Comparison of ENCODE assay signal across 23 cellular contexts in the genomic region with DNA sequence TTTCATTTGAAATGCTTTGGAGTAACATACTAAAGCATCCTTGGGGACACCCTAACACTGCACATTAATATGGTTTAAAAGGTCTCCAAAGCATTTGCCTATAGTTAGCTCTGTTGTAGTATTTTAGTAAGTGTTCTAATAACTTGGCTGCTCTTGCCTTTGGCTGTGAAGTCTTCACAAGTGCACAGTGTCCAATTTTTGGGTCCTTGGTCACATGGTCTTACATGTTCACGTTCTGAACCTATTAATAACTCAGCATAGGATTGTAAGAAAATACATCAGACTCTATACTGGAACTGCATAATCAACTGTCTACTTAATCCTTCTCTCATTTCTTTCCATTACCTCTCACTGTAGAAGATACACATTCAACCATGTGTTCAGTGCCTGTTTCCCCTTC. TPM values are rescaled to one million over a fixed set of nuclear protein-coding genes. Genes with fewer than 3 reads are reported as not detected.
A peak's percentile ranks its signal among the peaks of the same experiment; 100 is the strongest.
DNase-seq lines count a peak whose midpoint lies in the region; ATAC-seq and TF ChIP-seq lines count a peak whose summit lies in the region.
"Had no signal": no experiment of that assay in that cellular context is flagged by ENCODE, and none has a peak within 500 bp of the region (broad histone marks: within the 10 kb centered on the region; RNA-seq: fewer than 3 reads in every experiment).

No MANE protein-coding gene starts in this region.

- TF ChIP-seq CTCF in right atrium auricular region (IDR thresholded peaks at IDR 0.05) (no peak), gastrocnemius medialis (IDR thresholded peaks at IDR 0.05 in 4 of 5, conservative IDR thresholded peaks at IDR 0.05 in 1 of 5) (no peak)

- H3K36me3 ChIP-seq in right atrium auricular region (no peaks in the 10 kb centered on the region), gastrocnemius medialis (no peaks in the 10 kb centered on the region)
- H3K36me3 ChIP-seq: BLaER1 had no signal

- no peak overlapping the region for H3K4me3 Mint-ChIP-seq in stimulated activated effector memory CD8-positive, alpha-beta T cell treated with anti-CD3 and anti-CD28 coated beads, Interleukin-12 subunit alpha, Interleukin-12 subunit beta, amount 100 ng/mL, for 72 hours
- H3K4me3 Mint-ChIP-seq: B cell; CD4-positive, CD25-positive, alpha-beta regulatory T cell; CD8-positive, alpha-beta T cell; GM23338; H9 had no signal

- no peak for TF ChIP-seq POLR2A in gastrocnemius medialis (IDR thresholded peaks at IDR 0.05)

- H3K4me1 ChIP-seq in right atrium auricular region (peaks cover 0 to 9% of the 10 kb centered on the region in 2 donors), gastrocnemius medialis (peaks cover 0 to 11% of the 10 kb centered on the region in 2 donors)
- H3K4me1 ChIP-seq: BLaER1, Caco-2 had no signal

- H3K9me3 ChIP-seq in right atrium auricular region (no peaks in the 10 kb centered on the region), gastrocnemius medialis (no peaks in the 10 kb centered on the region)
- H3K9me3 ChIP-seq: BLaER1, Caco-2 had no signal

- intact Hi-C loops in Right ventricle myocardium inferior (cut with DNase I): no loop called here
- intact Hi-C loops in left ventricle myocardium superior (cut with micrococcal nuclease): no loop called here
- intact Hi-C loops in gastrocnemius medialis (cut with DNase I; ENCODE audit: low total_unique reads): no loop called here

- H3K4me1 Mint-ChIP-seq in stimulated activated effector memory CD8-positive, alpha-beta T cell treated with anti-CD3 and anti-CD28 coated beads, Interleukin-12 subunit alpha, Interleukin-12 subunit beta, amount 100 ng/mL, for 72 hours: no peaks in the 10 kb centered on the region
- H3K4me1 Mint-ChIP-seq: B cell; CD4-positive, CD25-positive, alpha-beta regulatory T cell had no signal

- no peaks in the 10 kb centered on the region for H3K36me3 Mint-ChIP-seq in stimulated activated effector memory CD8-positive, alpha-beta T cell treated with anti-CD3 and anti-CD28 coated beads, Interleukin-12 subunit alpha, Interleukin-12 subunit beta, amount 100 ng/mL, for 72 hours
- H3K36me3 Mint-ChIP-seq: CD4-positive, CD25-positive, alpha-beta regulatory T cell; CD8-positive, alpha-beta T cell had no signal

- peaks cover 6% of the 10 kb centered on the region for H3K9me3 Mint-ChIP-seq in stimulated activated effector memory CD8-positive, alpha-beta T cell treated with anti-CD3 and anti-CD28 coated beads, Interleukin-12 subunit alpha, Interleukin-12 subunit beta, amount 100 ng/mL, for 72 hours
- H3K9me3 Mint-ChIP-seq: CD8-positive, alpha-beta T cell; GM23338; H9 had no signal

- peak; percentile 85 for ATAC-seq in Right ventricle myocardium inferior
- peak; percentile 80 for ATAC-seq in left ventricle myocardium superior
- peak; percentile 65 to 98 for ATAC-seq in gastrocnemius medialis
- no peak for ATAC-seq in stimulated activated effector memory CD8-positive, alpha-beta T cell treated with anti-CD3 and anti-CD28 coated beads, Interleukin-12 subunit alpha, Interleukin-12 subunit beta, amount 100 ng/mL, for 72 hours
- ATAC-seq: CD8-positive, alpha-beta T cell; GM12878; GM23338; HCT116 had no signal

- H3K27ac ChIP-seq in right atrium auricular region: peak overlapping the region in 1 of 2 donors; percentile 44
- H3K27ac ChIP-seq in caudate nucleus (ENCODE audit: low read depth, low read length): peak overlapping the region; percentile 14
- H3K27ac ChIP-seq in gastrocnemius medialis: peak overlapping the region in 2 of 4 donors; percentile 5 to 60
- H3K27ac ChIP-seq: 22Rv1, BLaER1, C4-2B had no signal

- H3K4me3 ChIP-seq in right atrium auricular region (no peak overlapping the region), gastrocnemius medialis (no peak overlapping the region)
- H3K4me3 ChIP-seq: BLaER1, GM12878, GM23338 had no signal

- in situ Hi-C loops in gastrocnemius medialis (cut with MboI; ENCODE audit: low sequenced_read_pairs in 4 of 4): no loop called here

- no peak for DNase-seq in Right ventricle myocardium inferior (ENCODE audit: missing footprints)
- no peak for DNase-seq in right atrium auricular region (ENCODE audit: low spot score)
- no peak for DNase-seq in caudate nucleus (lab: John Stamatoyannopoulos, UW)
- no peak for DNase-seq in left ventricle myocardium superior
- DNase-seq in gastrocnemius medialis: peak in 1 of 2 donors; percentile 8
- no peak for DNase-seq in stimulated activated effector memory CD8-positive, alpha-beta T cell treated with anti-CD3 and anti-CD28 coated beads, Interleukin-12 subunit alpha, Interleukin-12 subunit beta, amount 100 ng/mL, for 72 hours (ENCODE audit: low spot score in 2 of 2)
- no peak for DNase-seq in activated naive CD4-positive, alpha-beta T cell treated with Interleukin-2 at 50 U/mL for 16 hours
- no peak for DNase-seq in DMS153 treated with DMSO at 0.1 percent for 48 hours (lab: John Stamatoyannopoulos, UW; ENCODE audit: unreplicated experiment)
- DNase-seq: Caco-2; CD4-positive, CD25-positive, alpha-beta regulatory T cell; CD8-positive, alpha-beta T cell; DMS153; DMS79; EL; GDM1; H9 had no signal

- H3K27me3 ChIP-seq in right atrium auricular region: no peaks in the 10 kb centered on the region
- no peaks in the 10 kb centered on the region for H3K27me3 ChIP-seq in gastrocnemius medialis
- H3K27me3 ChIP-seq: BLaER1 had no signal

- no peak overlapping the region for H3K27ac Mint-ChIP-seq in stimulated activated effector memory CD8-positive, alpha-beta T cell treated with anti-CD3 and anti-CD28 coated beads, Interleukin-12 subunit alpha, Interleukin-12 subunit beta, amount 100 ng/mL, for 72 hours
- H3K27ac Mint-ChIP-seq: B cell; CD4-positive, CD25-positive, alpha-beta regulatory T cell; CD8-positive, alpha-beta T cell; GM23338; H9 had no signal

RNA-seq across cellular contexts. Expression of a gene that starts 17.4 kb away (rescaled TPM):
- total RNA-seq in Right ventricle myocardium inferior (0.95 TPM), right atrium auricular region (under 1 TPM; 0.44 to 0.59 TPM), left ventricle myocardium superior (1.1 TPM), gastrocnemius medialis (1 to 10 TPM in 2 of 4 donors, under 1 TPM in 2; 0.36 to 2.4 (median 0.80) TPM)
- total RNA-seq: B cell; CD4-positive, CD25-positive, alpha-beta regulatory T cell; CD8-positive, alpha-beta T cell; GM12878 had no signal
